Comparison of ENCODE assay signal across 22 cellular contexts in genomic region chr11:76252625-76253024, GRCh38. TPM values are rescaled to one million over a fixed set of nuclear protein-coding genes. Genes with fewer than 3 reads are reported as not detected.
DNase-seq lines count a peak whose midpoint lies in the region; ATAC-seq, FAIRE-seq and TF ChIP-seq lines count a peak whose summit lies in the region.
"Had no signal": no experiment of that assay in that cellular context is flagged by ENCODE, and none has a peak within 500 bp of the region (broad histone marks: within the 10 kb centered on the region; RNA-seq: fewer than 3 reads in every experiment).

No MANE protein-coding gene starts in this region.

- no peak for TF ChIP-seq CTCF in CD14-positive monocyte (IDR thresholded peaks at IDR 0.05)
- no peak for TF ChIP-seq CTCF in kidney (IDR thresholded peaks at IDR 0.05; ENCODE audit: borderline replicate concordance, extremely low read depth, insufficient read depth)
- TF ChIP-seq CTCF in right atrium auricular region (IDR thresholded peaks at IDR 0.05) = no peak

- peaks cover 0 to 4% of the 10 kb centered on the region in 2 donors for H3K9me3 ChIP-seq in kidney (ENCODE audit: control insufficient read depth in 1 of 2, low read length in 2 of 2)
- no peaks in the 10 kb centered on the region for H3K9me3 ChIP-seq in right atrium auricular region
- H3K9me3 ChIP-seq: BE2C, HAP-1 had no signal

- peaks cover 0 to 12% (median 8%) of the 10 kb centered on the region in 7 donors for H3K9me3 Mint-ChIP-seq in CD14-positive monocyte
- H3K9me3 Mint-ChIP-seq: CD4-positive, alpha-beta T cell had no signal

- ATAC-seq in GM19324 (IDR thresholded peaks at IDR 0.05; ENCODE audit: low FRiP score, unreplicated experiment) (no peak), HG03196 (IDR thresholded peaks at IDR 0.05; ENCODE audit: unreplicated experiment) (no peak)
- ATAC-seq: GM12878 had no signal

- no peaks in the 10 kb centered on the region for H3K36me3 ChIP-seq in kidney (ENCODE audit: control insufficient read depth in 1 of 2, insufficient read depth in 2 of 2, low read length in 2 of 2)
- no peaks in the 10 kb centered on the region for H3K36me3 ChIP-seq in right atrium auricular region
- H3K36me3 ChIP-seq: BE2C, HAP-1 had no signal

- DNase-seq in CD14-positive monocyte (ENCODE audit: low spot score) (no peak), DMS 273 treated with DMSO at 0.1 percent for 48 hours (lab: John Stamatoyannopoulos, UW) (peak; percentile 81), NCI-H69 (lab: John Stamatoyannopoulos, UW) (peak; percentile 81), kidney (peak; percentile 22), right atrium auricular region (ENCODE audit: low spot score) (no peak), GM03348 (ENCODE audit: low spot score) (no peak)
- DNase-seq: ACHN; BE2C; C1 segment of cervical spinal cord; Caco-2; CD4-positive, alpha-beta T cell; DMS79 treated with DMSO at 0.1 percent for 48 hours; GF-D8; GM23248; KG1 had no signal

- H3K4me3 Mint-ChIP-seq in CD14-positive monocyte = no peak overlapping the region
- H3K4me3 Mint-ChIP-seq: CD4-positive, alpha-beta T cell had no signal

- FAIRE-seq in kidney (lab: Jason Lieb, UNC) = no peak
- FAIRE-seq: A204.1, D721Med, GM12878 had no signal

- H3K27ac ChIP-seq in kidney (ENCODE audit: low read depth in 2 of 2, low read length in 2 of 2) (no peak overlapping the region), right atrium auricular region (no peak overlapping the region)
- H3K27ac ChIP-seq: GM23248 had no signal

- H3K4me1 ChIP-seq in kidney (ENCODE audit: control insufficient read depth in 1 of 2, insufficient read depth in 1 of 2, low read depth in 1 of 2, low read length in 2 of 2) = no peaks in the 10 kb centered on the region
- no peaks in the 10 kb centered on the region for H3K4me1 ChIP-seq in right atrium auricular region
- H3K4me1 ChIP-seq: BE2C, Caco-2, HAP-1 had no signal

- intact Hi-C loops in CD14-positive monocyte (cut with micrococcal nuclease) = loop anchor here in 1 of 2 donors (5.0 kb wide), 1 partner anchor 45 kb away; the partner anchor contains the start of gene WNT11
- intact Hi-C loops in kidney (cut with DNase I) = no loop called here

- no peaks in the 10 kb centered on the region for H3K36me3 Mint-ChIP-seq in CD14-positive monocyte

- peaks cover 45% of the 10 kb centered on the region for H3K4me1 Mint-ChIP-seq in CD14-positive monocyte

- H3K27ac Mint-ChIP-seq in CD14-positive monocyte = peak overlapping the region in 4 of 7 donors; percentile 84 to 90 (median 88)
- H3K27ac Mint-ChIP-seq: CD4-positive, alpha-beta T cell had no signal

- H3K27me3 Mint-ChIP-seq in CD14-positive monocyte (ENCODE audit: low read depth in 3 of 3) = peaks cover 0 to 2% (median 1%) of the 10 kb centered on the region in 3 donors

- no peak overlapping the region for H3K4me3 ChIP-seq in kidney (ENCODE audit: low read length in 2 of 2)
- H3K4me3 ChIP-seq in right atrium auricular region = no peak overlapping the region
- H3K4me3 ChIP-seq: GM12878, GM23248, HAP-1 had no signal

- no peak overlapping the region for H3K9ac ChIP-seq in kidney (ENCODE audit: low read length in 2 of 2)
- H3K9ac ChIP-seq: GM23248 had no signal

- no peaks in the 10 kb centered on the region for H3K27me3 ChIP-seq in right atrium auricular region
- H3K27me3 ChIP-seq: BE2C had no signal

RNA-seq across cellular contexts. Expression of gene WNT11, which starts 46.3 kb away (rescaled TPM):
- polyA plus RNA-seq in CD14-positive monocyte (under 1 TPM; 0.09 to 0.24 TPM), kidney (ENCODE audit: insufficient read depth, low read depth, low replicate concordance) (0.80 TPM)
- total RNA-seq in kidney (2.2 TPM), right atrium auricular region (1 to 10 TPM; 1.6 to 6.8 TPM)
- total RNA-seq: GM12878, GM23248, H4 had no signal
- polyA plus RNA-seq: GM23248 had no signal

Comparison
In these comparisons a context has a peak if more than half of its experiments do, and no peak if none do; other contexts are left out.
1. DNase-seq: peak in DMS 273 treated with DMSO at 0.1 percent for 48 hours (single experiment), NCI-H69 (single experiment) and kidney (single experiment); none in CD14-positive monocyte (single experiment), right atrium auricular region (single experiment) and GM03348 (single experiment).